Comparison of ENCODE assay signal across 10 cellular contexts in the genomic region with DNA sequence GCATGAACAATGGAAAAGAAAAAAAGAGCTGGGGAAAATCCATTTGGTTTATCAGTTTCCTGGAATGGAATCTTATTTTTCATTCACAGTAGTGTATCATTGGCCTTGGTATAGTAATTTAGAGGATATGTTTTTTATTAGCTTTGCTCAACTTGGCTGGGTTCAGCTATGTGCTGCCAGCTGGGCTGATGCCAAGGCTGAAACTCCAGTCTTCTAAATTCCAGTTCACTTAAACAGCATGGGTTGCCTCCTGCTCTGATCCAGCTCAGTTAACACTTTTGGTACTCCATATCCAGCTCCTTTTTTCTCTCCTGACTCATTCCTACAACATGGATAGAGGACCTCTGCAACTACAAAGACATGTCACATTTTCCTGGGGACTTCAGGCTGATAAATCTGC.
A peak's percentile ranks its signal among the peaks of the same experiment; 100 is the strongest.
DNase-seq lines count a peak whose midpoint lies in the region; ATAC-seq and FAIRE-seq lines count a peak whose summit lies in the region.
"Had no signal": no experiment of that assay in that cellular context is flagged by ENCODE, and none has a peak within 500 bp of the region (broad histone marks: within the 10 kb centered on the region; RNA-seq: fewer than 3 reads in every experiment).

No MANE protein-coding gene starts in this region.

- intact Hi-C loops in left cardiac atrium (cut with DNase I): no loop called here

- H3K36me3 ChIP-seq in small intestine (ENCODE audit: control insufficient read depth in 2 of 2, insufficient read depth in 2 of 2, low read length in 2 of 2): no peaks in the 10 kb centered on the region

- no peaks in the 10 kb centered on the region for H3K27me3 ChIP-seq in small intestine (ENCODE audit: control insufficient read depth in 2 of 2, insufficient read depth in 2 of 2, low read length in 2 of 2)

- peak; percentile 90 for DNase-seq in GM04503 (ENCODE audit: low read depth)
- peak; percentile 71 for DNase-seq in amniotic stem cell (lab: John Stamatoyannopoulos, UW)
- DNase-seq in left cardiac atrium: peak; percentile 88
- DNase-seq in small intestine: peak; percentile 82
- no peak for DNase-seq in T-helper 9 cell
- DNase-seq: activated naive CD4-positive, alpha-beta T cell treated with anti-CD3 and anti-CD28 coated beads, Interleukin-2, amount 50 U/mL, for 16 hours had no signal

- no peak overlapping the region for H3K27ac ChIP-seq in small intestine (ENCODE audit: low read depth in 1 of 2, low read length in 1 of 2)

- no peak for FAIRE-seq in small intestine (lab: Jason Lieb, UNC)

- ATAC-seq in left cardiac atrium: peak; percentile 94 to 96
- no peak for ATAC-seq in GM21367 (IDR thresholded peaks at IDR 0.05; ENCODE audit: unreplicated experiment)
- ATAC-seq in HG02759 (IDR thresholded peaks at IDR 0.05; ENCODE audit: unreplicated experiment): no peak
- no peak for ATAC-seq in GM21390 (IDR thresholded peaks at IDR 0.05; ENCODE audit: unreplicated experiment)

- H3K9me3 ChIP-seq in small intestine (ENCODE audit: control insufficient read depth, low read depth): no peaks in the 10 kb centered on the region

- H3K4me1 ChIP-seq in small intestine (ENCODE audit: control insufficient read depth in 2 of 2, insufficient read depth in 1 of 2, low read depth in 1 of 2, low read length in 1 of 2): peaks cover 0 to 5% of the 10 kb centered on the region in 2 donors

- no peak overlapping the region for H3K4me3 ChIP-seq in small intestine (ENCODE audit: low read depth in 1 of 2, low read length in 2 of 2)
- H3K4me3 ChIP-seq: skin epidermis had no signal

Comparison
In these comparisons a context has a peak if more than half of its experiments do, and no peak if none do; other contexts are left out.
1. ATAC-seq: peak in left cardiac atrium (2 of 2); none in GM21367 (single experiment), HG02759 (single experiment) and GM21390 (single experiment).